8 cellular contexts compared by ENCODE assay signal in the genomic region with DNA sequence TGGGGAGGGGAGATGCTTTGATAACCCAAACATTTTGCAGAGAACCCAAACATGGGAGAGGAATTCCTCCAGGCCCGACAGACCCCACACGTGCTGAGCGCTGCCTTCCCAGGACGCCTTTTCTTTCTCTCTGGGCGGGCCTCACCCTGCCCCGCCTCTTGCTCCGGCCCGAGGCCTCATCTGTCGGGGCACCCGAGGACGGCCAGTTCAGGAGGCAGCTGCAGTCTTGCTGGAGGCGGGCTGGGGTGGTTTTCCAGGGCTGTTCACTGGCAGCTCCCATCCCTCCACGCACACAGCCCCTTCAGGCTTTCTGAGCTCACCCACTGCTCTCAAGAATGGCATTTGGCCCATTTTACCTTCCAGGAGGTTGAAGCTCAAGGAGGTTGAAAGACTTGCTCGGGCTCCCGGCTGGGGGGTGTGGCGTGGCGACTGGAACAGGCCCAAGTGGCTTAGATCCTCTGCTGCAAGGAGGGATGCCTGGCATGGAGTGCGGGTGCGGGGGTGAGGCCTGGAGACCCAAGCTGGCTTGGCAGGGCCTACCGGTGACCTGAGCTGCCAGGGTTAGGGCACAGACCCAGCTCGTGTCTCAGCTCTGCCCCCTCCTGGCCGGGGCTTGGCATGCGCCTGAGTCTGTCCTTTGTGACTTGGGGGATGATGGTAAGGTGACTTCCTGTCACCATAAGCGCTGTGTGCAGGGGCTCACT.
DNase-seq lines count a peak whose midpoint lies in the region; ATAC-seq and TF ChIP-seq lines count a peak whose summit lies in the region.

No MANE protein-coding gene starts in this region.

- H3K27me3 ChIP-seq in esophagus muscularis mucosa = no peaks in the 10 kb centered on the region
- H3K27me3 ChIP-seq in upper lobe of right lung = no peaks in the 10 kb centered on the region

- DNase-seq in NCI-H1105 treated with DMSO at 0.1 percent for 48 hours (lab: John Stamatoyannopoulos, UW) (peak; percentile 41), esophagus muscularis mucosa (ENCODE audit: extremely low spot score) (no peak), nephron progenitor cell (peak; percentile 81), upper lobe of right lung (peak; percentile 93), NCI-H226 (no peak)
- DNase-seq in activated CD8-positive, alpha-beta memory T cell treated with anti-CD3 and anti-CD28 coated beads, Interleukin-2, amount 50 U/mL, for 4 hours = peak; percentile 26

- H3K27ac Mint-ChIP-seq in nephron progenitor cell = no peak overlapping the region

- peaks cover 4% of the 10 kb centered on the region for H3K36me3 Mint-ChIP-seq in nephron progenitor cell (ENCODE audit: low read depth)

- H3K36me3 ChIP-seq in esophagus muscularis mucosa (no peaks in the 10 kb centered on the region), upper lobe of right lung (no peaks in the 10 kb centered on the region)

- no peak overlapping the region for H3K27ac ChIP-seq in 22Rv1
- no peak overlapping the region for H3K27ac ChIP-seq in esophagus muscularis mucosa (replicated peaks in 1 of 4)
- no peak overlapping the region for H3K27ac ChIP-seq in upper lobe of right lung

- peak; percentile 89 for ATAC-seq in upper lobe of right lung

- TF ChIP-seq POLR2A in esophagus muscularis mucosa (IDR thresholded peaks at IDR 0.05; ENCODE audit: low read depth) = no peak

- no peaks in the 10 kb centered on the region for H3K27me3 Mint-ChIP-seq in nephron progenitor cell (ENCODE audit: low read depth, poor library complexity)

- peaks cover 4 to 42% (median 25%) of the 10 kb centered on the region in 4 donors for H3K4me1 ChIP-seq in esophagus muscularis mucosa
- H3K4me1 ChIP-seq in upper lobe of right lung = peaks cover 6% of the 10 kb centered on the region

- WGBS in esophagus muscularis mucosa = 65% methylated on average over 12 of the region's 24 CpGs

- no peak overlapping the region for H3K4me3 ChIP-seq in esophagus muscularis mucosa
- H3K4me3 ChIP-seq in upper lobe of right lung = no peak overlapping the region

- no peak overlapping the region for H3K4me3 Mint-ChIP-seq in nephron progenitor cell

- H3K4me1 Mint-ChIP-seq in nephron progenitor cell = peaks cover 29% of the 10 kb centered on the region

- TF ChIP-seq CTCF in 22Rv1 (IDR thresholded peaks at IDR 0.05) (peak; percentile 80), GM12872 (IDR thresholded peaks at IDR 0.05; ENCODE audit: insufficient read depth, low read depth, low read length) (peak; percentile 83), esophagus muscularis mucosa (IDR thresholded peaks at IDR 0.05) (peak; percentile 58 to 71 (median 63)), nephron progenitor cell (IDR thresholded peaks at IDR 0.05) (peak; percentile 66), upper lobe of right lung (IDR thresholded peaks at IDR 0.05) (peak; percentile 68)

- no peak for TF ChIP-seq EP300 in esophagus muscularis mucosa (IDR thresholded peaks at IDR 0.05)

- H3K9me3 ChIP-seq in esophagus muscularis mucosa = peaks cover 0 to 4% (median 0%) of the 10 kb centered on the region in 4 donors
- no peaks in the 10 kb centered on the region for H3K9me3 ChIP-seq in upper lobe of right lung

- H3K9me3 Mint-ChIP-seq in nephron progenitor cell = peaks cover 5% of the 10 kb centered on the region

- intact Hi-C loops in esophagus muscularis mucosa (cut with DNase I) = loop anchor here (5.0 to 10.0 kb wide), 2 partner anchors 143 to 379 kb away; a partner anchor contains a TSS
- intact Hi-C loops in upper lobe of right lung (cut with DNase I) = no loop called here

Comparison
In these comparisons a context has a peak if more than half of its experiments do, and no peak if none do; other contexts are left out.
1. DNase-seq: peak in NCI-H1105 treated with DMSO at 0.1 percent for 48 hours (single experiment), activated CD8-positive, alpha-beta memory T cell treated with anti-CD3 and anti-CD28 coated beads, Interleukin-2, amount 50 U/mL, for 4 hours (single experiment), nephron progenitor cell (single experiment) and upper lobe of right lung (single experiment); none in esophagus muscularis mucosa (single experiment) and NCI-H226 (single experiment).
2. Peak in every context shown above with its lines, with median percentiles within 50 percentile points of each other: CTCF ChIP-seq.